Comparison of ENCODE assay signal across 8 cellular contexts in genomic region chr19:38851622-38852230, GRCh38. TPM values are rescaled to one million over a fixed set of nuclear protein-coding genes. Genes with fewer than 3 reads are reported as not detected.
A peak's percentile ranks its signal among the peaks of the same experiment; 100 is the strongest.
DNase-seq lines count a peak whose midpoint lies in the region; ATAC-seq and TF ChIP-seq lines count a peak whose summit lies in the region.

No MANE protein-coding gene starts in this region.

- H3K27ac Mint-ChIP-seq in chondrocyte (ENCODE audit: unreplicated experiment): peak overlapping the region; percentile 99

- H3K9me3 Mint-ChIP-seq in chondrocyte (ENCODE audit: low read depth): no peaks in the 10 kb centered on the region

- TF ChIP-seq CTCF in chondrocyte (IDR thresholded peaks at IDR 0.05): no peak

- peaks cover 39% of the 10 kb centered on the region for H3K4me1 Mint-ChIP-seq in chondrocyte (ENCODE audit: low read depth)

- peak; percentile 26 for ATAC-seq in HG03135 (IDR thresholded peaks at IDR 0.05; ENCODE audit: unreplicated experiment)
- ATAC-seq in GM21360 (IDR thresholded peaks at IDR 0.05; ENCODE audit: unreplicated experiment): no peak

- H3K36me3 Mint-ChIP-seq in chondrocyte (ENCODE audit: low read depth): peaks cover 4% of the 10 kb centered on the region

- H3K27me3 Mint-ChIP-seq in chondrocyte (ENCODE audit: low read depth): no peaks in the 10 kb centered on the region

- peak overlapping the region; percentile 90 for H3K4me3 Mint-ChIP-seq in chondrocyte (ENCODE audit: unreplicated experiment)

- DNase-seq in ELR (ENCODE audit: low read depth) (peak; percentile 94), NCI-H460 (ENCODE audit: extremely low read depth, low read depth) (peak; percentile 86), chondrocyte (ENCODE audit: low spot score) (no peak), kidney tubule cell (ENCODE audit: low spot score) (peak; percentile 91)
- peak; percentile 88 to 90 for DNase-seq in activated CD4-positive, alpha-beta T cell treated with anti-CD3 and anti-CD28 coated beads for 24 hours (ENCODE audit: low read depth in 2 of 2)
- peak; percentile 95 for DNase-seq in stimulated activated CD4-positive, alpha-beta T cell treated with anti-CD3 and anti-CD28 coated beads, Interleukin-15, amount 100 ng/mL, for 24 hours

RNA-seq across cellular contexts. Expression of gene HNRNPL, which starts 1.9 kb away (rescaled TPM):
- 236 and 238 TPM in 2 replicates for total RNA-seq in NCI-H460 (2014; rRNA removed; shearing (Covaris generic))
- 249 and 252 TPM in 2 replicates for polyA plus RNA-seq in NCI-H460 (2014; cell fraction: nucleus; rRNA removed)
- 214 to 255 TPM (median 222 TPM) in 3 replicates for total RNA-seq in chondrocyte

RNA-seq across cellular contexts. Expression of gene ECH1, which starts 20.1 kb away (rescaled TPM):
- total RNA-seq in NCI-H460 (2014; rRNA removed; shearing (Covaris generic)): 63.2 and 80.0 TPM in 2 replicates
- polyA plus RNA-seq in NCI-H460 (2014; cell fraction: nucleus; rRNA removed): 30.2 and 34.5 TPM in 2 replicates
- total RNA-seq in chondrocyte: 94.9 to 112 TPM (median 94.9 TPM) in 3 replicates

RNA-seq across cellular contexts. Expression of gene RINL, which starts 26.3 kb away (rescaled TPM):
- 4.2 and 4.8 TPM in 2 replicates for total RNA-seq in NCI-H460 (2014; rRNA removed; shearing (Covaris generic))
- polyA plus RNA-seq in NCI-H460 (2014; cell fraction: nucleus; rRNA removed): 3.8 and 5.6 TPM in 2 replicates
- total RNA-seq in chondrocyte: 0.65 to 0.92 TPM (median 0.92 TPM) in 3 replicates

RNA-seq across cellular contexts. Expression of gene LGALS4, which starts 39.0 kb away (rescaled TPM):
- total RNA-seq in NCI-H460 (2014; rRNA removed; shearing (Covaris generic)): not detected in 2 replicates
- 0.08 TPM in 1 of 2 replicates, not detected in the other for polyA plus RNA-seq in NCI-H460 (2014; cell fraction: nucleus; rRNA removed)
- 0.75 TPM in 1 of 3 replicates, not detected in the others for total RNA-seq in chondrocyte

RNA-seq across cellular contexts. Expression of gene SIRT2, which starts 47.7 kb away (rescaled TPM):
- total RNA-seq in NCI-H460 (2014; rRNA removed; shearing (Covaris generic)): 23.3 and 33.0 TPM in 2 replicates
- polyA plus RNA-seq in NCI-H460 (2014; cell fraction: nucleus; rRNA removed): 44.9 and 50.0 TPM in 2 replicates
- total RNA-seq in chondrocyte: 54.0 to 57.1 TPM (median 54.2 TPM) in 3 replicates
